In the genomic region with DNA sequence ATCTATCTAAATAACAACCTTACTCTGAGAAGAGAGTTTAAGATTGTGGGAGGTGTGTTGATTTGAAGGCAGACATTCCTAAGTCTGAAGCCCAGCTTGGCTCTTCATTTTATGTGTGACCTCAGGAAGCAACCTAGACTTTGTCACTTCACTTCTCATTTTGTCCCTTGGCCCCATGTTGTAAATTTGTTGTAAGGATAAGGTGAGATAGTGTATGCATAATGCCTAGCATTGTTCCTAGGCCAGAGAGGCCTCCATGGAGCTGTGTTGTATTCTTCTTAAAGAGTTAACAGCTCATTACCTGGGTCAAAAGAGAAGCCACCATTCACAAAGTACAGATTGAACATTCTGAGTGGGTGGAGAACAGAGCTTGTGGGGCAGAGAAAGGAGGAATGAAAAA, we compare ENCODE assay signal across 7 cellular contexts.
"Had no signal": no experiment of that assay in that cellular context is flagged by ENCODE, and none has a peak within 500 bp of the region (broad histone marks: within the 10 kb centered on the region; RNA-seq: fewer than 3 reads in every experiment).

No MANE protein-coding gene starts in this region.

- H3K4me3 ChIP-seq: GM23248 had no signal

- FAIRE-seq: H54, HTR-8/SVneo had no signal

- H2AFZ ChIP-seq: GM23248 had no signal

- DNase-seq: GM23248, GOT3, H9, HCEC 1CT, KBM-7 had no signal

- H3K27ac ChIP-seq: GM23248 had no signal

- H3K9ac ChIP-seq: GM23248 had no signal
